Comparison of ENCODE assay signal across 11 cellular contexts in the genomic region with DNA sequence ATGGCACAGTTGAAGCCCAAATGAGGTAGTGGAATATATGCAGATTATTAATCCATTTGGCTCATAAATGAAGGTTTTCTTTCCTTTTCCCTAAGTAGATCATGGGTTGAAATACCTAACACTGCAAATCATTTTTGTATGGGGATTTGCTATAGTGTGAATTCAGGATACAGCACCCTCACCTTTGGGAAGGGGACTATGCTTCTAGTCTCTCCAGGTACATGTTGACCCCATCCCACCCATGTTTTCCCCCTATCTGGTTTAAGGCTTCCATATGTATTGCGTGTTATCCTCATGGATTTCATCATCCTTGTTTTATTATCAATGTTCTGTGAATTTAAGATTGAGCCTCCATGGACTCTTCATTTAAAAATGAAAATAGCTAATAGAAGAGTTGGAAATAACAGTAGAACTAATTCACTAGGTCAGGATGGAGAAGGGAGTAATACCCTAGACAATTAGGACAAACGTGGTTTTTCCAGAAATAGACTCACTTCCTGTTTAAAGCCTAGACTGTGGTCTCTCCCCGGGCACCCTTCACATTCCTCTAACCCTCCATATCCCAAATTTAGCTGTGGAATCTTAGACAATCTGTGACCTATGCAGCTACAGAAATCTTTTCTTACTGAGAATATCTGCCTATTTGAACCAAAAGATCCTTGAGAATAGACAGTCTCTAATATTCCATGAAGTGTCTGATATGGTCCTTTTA. TPM values are rescaled to one million over a fixed set of nuclear protein-coding genes. Genes with fewer than 3 reads are reported as not detected.
DNase-seq lines count a peak whose midpoint lies in the region; ATAC-seq and TF ChIP-seq lines count a peak whose summit lies in the region.
"Had no signal": no experiment of that assay in that cellular context is flagged by ENCODE, and none has a peak within 500 bp of the region (broad histone marks: within the 10 kb centered on the region; RNA-seq: fewer than 3 reads in every experiment).

No MANE protein-coding gene starts in this region.

- H3K9me2 ChIP-seq in DOHH2 (replicated peaks; ENCODE audit: control insufficient read depth, low read length) = no peaks in the 10 kb centered on the region

- peaks cover 99% of the 10 kb centered on the region for H3K4me1 ChIP-seq in DOHH2 (ENCODE audit: control insufficient read depth, low read length)
- H3K4me1 ChIP-seq: neural progenitor cell had no signal

- peaks cover 42% of the 10 kb centered on the region for H3F3A ChIP-seq in DOHH2 (ENCODE audit: control insufficient read depth, insufficient read depth)

- H3K9me3 Mint-ChIP-seq in activated naive CD8-positive, alpha-beta T cell treated with anti-CD3 and anti-CD28 coated beads, Interleukin-2, amount 50 U/mL, for 24 hours = no peaks in the 10 kb centered on the region
- no peaks in the 10 kb centered on the region for H3K9me3 Mint-ChIP-seq in natural killer cell
- H3K9me3 Mint-ChIP-seq: dendritic cell treated with granulocyte-macrophage colony-stimulating factor and Interleukin-4, amounts not matched to agents 40 ng/mL and 50 ng/mL, for 4 days; neural progenitor cell had no signal

- DNase-seq in H4 (ENCODE audit: low spot score) = peak; percentile 34
- DNase-seq in activated naive CD8-positive, alpha-beta T cell treated with anti-CD3 and anti-CD28 coated beads, Interleukin-2, amount 50 U/mL, for 24 hours = no peak
- no peak for DNase-seq in natural killer cell
- DNase-seq in stimulated activated CD4-positive, alpha-beta T cell treated with anti-CD3 and anti-CD28 coated beads, Interleukin-4, amount 100 ng/mL, for 4 hours = no peak
- DNase-seq in middle frontal gyrus (ENCODE audit: extremely low spot score, low spot score) = no peak
- DNase-seq: activated CD4-positive, alpha-beta T cell treated with anti-CD3 and anti-CD28 coated beads, Interleukin-2, amount 50 U/mL, for 4 hours; NCI-H1436 treated with DMSO at 0.1 percent for 48 hours had no signal

- peak overlapping the region; percentile 87 for H3K4me2 ChIP-seq in DOHH2 (ENCODE audit: low read length)
- H3K4me2 ChIP-seq: neural progenitor cell had no signal

- no peaks in the 10 kb centered on the region for H3K27me3 Mint-ChIP-seq in activated naive CD8-positive, alpha-beta T cell treated with anti-CD3 and anti-CD28 coated beads, Interleukin-2, amount 50 U/mL, for 24 hours
- H3K27me3 Mint-ChIP-seq in natural killer cell (ENCODE audit: low read depth in 2 of 2) = no peaks in the 10 kb centered on the region
- H3K27me3 Mint-ChIP-seq: dendritic cell treated with granulocyte-macrophage colony-stimulating factor and Interleukin-4, amounts not matched to agents 40 ng/mL and 50 ng/mL, for 4 days had no signal

- no peak for TF ChIP-seq CTCF in DOHH2 (IDR thresholded peaks at IDR 0.05; ENCODE audit: low read depth, low read length, poor library complexity, severe bottlenecking)
- no peak for TF ChIP-seq CTCF in natural killer cell (IDR thresholded peaks at IDR 0.05)

- H3K27ac Mint-ChIP-seq in activated naive CD8-positive, alpha-beta T cell treated with anti-CD3 and anti-CD28 coated beads, Interleukin-2, amount 50 U/mL, for 24 hours = peak overlapping the region; percentile 96
- H3K27ac Mint-ChIP-seq in natural killer cell = peak overlapping the region; percentile 83 to 85
- H3K27ac Mint-ChIP-seq: dendritic cell treated with granulocyte-macrophage colony-stimulating factor and Interleukin-4, amounts not matched to agents 40 ng/mL and 50 ng/mL, for 4 days; neural progenitor cell had no signal

- H3K27ac ChIP-seq in DOHH2 (ENCODE audit: low read depth, low read length) = peak overlapping the region; percentile 96
- H3K27ac ChIP-seq: neural progenitor cell had no signal

- H3K4me1 Mint-ChIP-seq in activated naive CD8-positive, alpha-beta T cell treated with anti-CD3 and anti-CD28 coated beads, Interleukin-2, amount 50 U/mL, for 24 hours = peaks cover 91% of the 10 kb centered on the region
- peaks cover 43 to 46% of the 10 kb centered on the region in 2 donors for H3K4me1 Mint-ChIP-seq in natural killer cell

- H3K36me3 Mint-ChIP-seq in activated naive CD8-positive, alpha-beta T cell treated with anti-CD3 and anti-CD28 coated beads, Interleukin-2, amount 50 U/mL, for 24 hours (ENCODE audit: low read depth) = peaks cover 88% of the 10 kb centered on the region
- peaks cover 4% of the 10 kb centered on the region for H3K36me3 Mint-ChIP-seq in natural killer cell
- H3K36me3 Mint-ChIP-seq: neural progenitor cell had no signal

- H3K79me2 ChIP-seq in DOHH2 (ENCODE audit: control insufficient read depth, low read length) = peaks cover 87% of the 10 kb centered on the region

- no peaks in the 10 kb centered on the region for H4K20me1 ChIP-seq in DOHH2 (ENCODE audit: control insufficient read depth, insufficient read depth, low read depth, low read length)

- H3K4me3 ChIP-seq in DOHH2 (ENCODE audit: low read length) = peak overlapping the region; percentile 69
- H3K4me3 ChIP-seq: neural progenitor cell had no signal

- H3K4me3 Mint-ChIP-seq in activated naive CD8-positive, alpha-beta T cell treated with anti-CD3 and anti-CD28 coated beads, Interleukin-2, amount 50 U/mL, for 24 hours = peak overlapping the region; percentile 86
- peak overlapping the region; percentile 35 for H3K4me3 Mint-ChIP-seq in natural killer cell
- H3K4me3 Mint-ChIP-seq: dendritic cell treated with granulocyte-macrophage colony-stimulating factor and Interleukin-4, amounts not matched to agents 40 ng/mL and 50 ng/mL, for 4 days; neural progenitor cell had no signal

- peaks cover 71% of the 10 kb centered on the region for H3K36me3 ChIP-seq in DOHH2 (ENCODE audit: control insufficient read depth, low read length)
- H3K36me3 ChIP-seq: neural progenitor cell had no signal

- ATAC-seq in activated naive CD8-positive, alpha-beta T cell treated with anti-CD3 and anti-CD28 coated beads, Interleukin-2, amount 50 U/mL, for 24 hours = no peak
- ATAC-seq in natural killer cell (no peak), GM21717 (IDR thresholded peaks at IDR 0.05; ENCODE audit: unreplicated experiment) (no peak)

- no peaks in the 10 kb centered on the region for H3K9me3 ChIP-seq in DOHH2 (ENCODE audit: control insufficient read depth, insufficient read depth, low read length)

- no peaks in the 10 kb centered on the region for H3K27me3 ChIP-seq in DOHH2 (ENCODE audit: control insufficient read depth, low read length)
- H3K27me3 ChIP-seq: neural progenitor cell had no signal

- intact Hi-C loops in natural killer cell (cut with micrococcal nuclease) = no loop called here

RNA-seq across cellular contexts. Expression of a gene that starts 56.5 kb away (rescaled TPM):
- total RNA-seq in H4 (2014; rRNA removed; shearing (Covaris generic)) = 585 and 634 TPM in 2 replicates
- 10 to 100 TPM; 79.5 to 97.9 (median 92.8) TPM for total RNA-seq in natural killer cell
